In the genomic region with DNA sequence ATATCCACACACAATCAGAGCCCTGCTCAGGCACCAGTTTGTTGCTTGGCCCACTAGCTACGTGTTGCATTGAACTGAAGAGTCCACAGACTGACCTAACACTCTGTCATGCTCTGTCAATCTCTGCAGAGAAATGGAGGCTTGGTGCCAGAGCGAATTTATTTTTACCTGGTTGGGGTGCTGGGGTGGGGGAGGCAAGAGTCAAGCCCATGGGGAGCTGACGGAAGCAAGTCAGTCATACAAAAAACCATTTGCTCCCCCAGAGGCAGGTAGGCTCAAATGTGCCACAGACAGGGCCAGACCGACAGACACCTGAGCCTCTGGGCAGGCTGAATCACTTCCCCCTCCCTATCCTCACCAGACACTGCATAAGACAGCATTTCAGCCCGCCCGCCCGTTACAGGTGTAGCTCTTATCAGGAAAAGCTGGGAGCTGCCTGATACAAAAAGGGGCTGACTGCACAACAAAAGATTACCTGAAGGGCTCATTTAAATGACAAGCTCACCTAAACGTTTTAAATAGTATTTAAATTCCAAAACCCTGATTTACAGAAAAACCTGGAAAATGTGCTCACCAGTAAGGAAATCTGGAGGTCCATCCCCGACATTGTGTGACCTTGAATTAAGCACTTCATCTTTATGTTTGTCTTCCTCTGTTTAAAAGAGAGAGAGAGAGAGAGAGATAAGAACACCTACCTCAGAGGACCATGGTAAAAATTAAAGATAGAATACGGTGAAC, we compare ENCODE assay signal across 8 cellular contexts. TPM values are rescaled to one million over a fixed set of nuclear protein-coding genes. Genes with fewer than 3 reads are reported as not detected.
DNase-seq lines count a peak whose midpoint lies in the region; ATAC-seq and TF ChIP-seq lines count a peak whose summit lies in the region.

No MANE protein-coding gene starts in this region.

- DNase-seq in NCI-H2029 (lab: John Stamatoyannopoulos, UW) = peak; percentile 79
- DNase-seq in activated CD8-positive, alpha-beta memory T cell treated with anti-CD3 and anti-CD28 coated beads, Interleukin-2, amount 50 U/mL, for 1 hour (ENCODE audit: extremely low read depth) = peak; percentile 83
- DNase-seq in epithelial cell of prostate (ENCODE audit: low read depth, low spot score) = no peak
- no peak for DNase-seq in neural progenitor cell (ENCODE audit: low spot score)
- peak in 1 of 2 donors; percentile 69 for DNase-seq in upper lobe of left lung
- no peak for DNase-seq in SW 1271 (lab: John Stamatoyannopoulos, UW)

- H2AFZ ChIP-seq in neural progenitor cell (replicated peaks) = peak overlapping the region; percentile 51

- H3K27ac Mint-ChIP-seq in neural progenitor cell = peak overlapping the region; percentile 100

- H4K20me1 ChIP-seq in DOHH2 (ENCODE audit: control insufficient read depth, insufficient read depth, low read depth, low read length) = no peaks in the 10 kb centered on the region
- H4K20me1 ChIP-seq in neural progenitor cell (ENCODE audit: low read depth) = peaks cover 24% of the 10 kb centered on the region

- H3K36me3 Mint-ChIP-seq in neural progenitor cell = peaks cover 29% of the 10 kb centered on the region

- H3K9ac ChIP-seq in neural progenitor cell = peak overlapping the region; percentile 100

- TF ChIP-seq POLR2A in upper lobe of left lung (IDR thresholded peaks at IDR 0.05) = peak in 1 of 4 donors; percentile 25

- ATAC-seq in upper lobe of left lung (ENCODE audit: low FRiP score in 2 of 2) (no peak), HG03442 (IDR thresholded peaks at IDR 0.05; ENCODE audit: unreplicated experiment) (no peak)

- H3K36me3 ChIP-seq in DOHH2 (ENCODE audit: control insufficient read depth, low read length) = peaks cover 69% of the 10 kb centered on the region
- H3K36me3 ChIP-seq in neural progenitor cell = no peaks in the 10 kb centered on the region
- H3K36me3 ChIP-seq in upper lobe of left lung = peaks cover 0 to 59% (median 21%) of the 10 kb centered on the region in 4 donors

- H3K4me2 ChIP-seq in DOHH2 (ENCODE audit: low read length) = peak overlapping the region; percentile 91
- peak overlapping the region; percentile 97 for H3K4me2 ChIP-seq in neural progenitor cell

- H3K27me3 Mint-ChIP-seq in neural progenitor cell (ENCODE audit: insufficient read depth, low read depth) = peaks cover 12% of the 10 kb centered on the region

- TF ChIP-seq CTCF in DOHH2 (IDR thresholded peaks at IDR 0.05; ENCODE audit: low read depth, low read length, poor library complexity, severe bottlenecking) = no peak
- TF ChIP-seq CTCF in neural progenitor cell (IDR thresholded peaks at IDR 0.05) = no peak
- no peak for TF ChIP-seq CTCF in upper lobe of left lung (IDR thresholded peaks at IDR 0.05)

- H3K4me1 ChIP-seq in DOHH2 (ENCODE audit: control insufficient read depth, low read length) = peaks cover 48% of the 10 kb centered on the region
- H3K4me1 ChIP-seq in neural progenitor cell = peaks cover 29% of the 10 kb centered on the region
- peaks cover 36 to 57% (median 50%) of the 10 kb centered on the region in 4 donors for H3K4me1 ChIP-seq in upper lobe of left lung

- H3K4me3 ChIP-seq in DOHH2 (ENCODE audit: low read length) = peak overlapping the region; percentile 77
- peak overlapping the region; percentile 89 for H3K4me3 ChIP-seq in neural progenitor cell
- H3K4me3 ChIP-seq in upper lobe of left lung = peak overlapping the region in 3 of 4 donors; percentile 1 to 90 (median 85)

- 38 to 47% methylated on average over 10 of the region's 10 CpGs for WGBS in upper lobe of left lung, 2 donors

- H3F3A ChIP-seq in DOHH2 (ENCODE audit: control insufficient read depth, insufficient read depth) = peaks cover 54% of the 10 kb centered on the region
- H3F3A ChIP-seq in neural progenitor cell (ENCODE audit: low read depth) = peaks cover 55% of the 10 kb centered on the region

- peaks cover 41% of the 10 kb centered on the region for H3K4me1 Mint-ChIP-seq in neural progenitor cell

- no peaks in the 10 kb centered on the region for H3K27me3 ChIP-seq in DOHH2 (ENCODE audit: control insufficient read depth, low read length)
- H3K27me3 ChIP-seq in neural progenitor cell = no peaks in the 10 kb centered on the region
- H3K27me3 ChIP-seq in upper lobe of left lung = no peaks in the 10 kb centered on the region

- H3K9me3 Mint-ChIP-seq in neural progenitor cell = no peaks in the 10 kb centered on the region

- H3K9me2 ChIP-seq in DOHH2 (replicated peaks; ENCODE audit: control insufficient read depth, low read length) = no peaks in the 10 kb centered on the region

- H3K27ac ChIP-seq in DOHH2 (ENCODE audit: low read depth, low read length) (peak overlapping the region; percentile 88), epithelial cell of prostate (peak overlapping the region; percentile 100), neural progenitor cell (peak overlapping the region; percentile 100), upper lobe of left lung (peak overlapping the region; percentile 97 to 100 (median 100))

- no peaks in the 10 kb centered on the region for H3K9me3 ChIP-seq in DOHH2 (ENCODE audit: control insufficient read depth, insufficient read depth, low read length)
- H3K9me3 ChIP-seq in neural progenitor cell (ENCODE audit: low read depth) = no peaks in the 10 kb centered on the region
- no peaks in the 10 kb centered on the region for H3K9me3 ChIP-seq in upper lobe of left lung

- peak overlapping the region; percentile 99 for H3K4me3 Mint-ChIP-seq in neural progenitor cell

- TF ChIP-seq EP300 in upper lobe of left lung (IDR thresholded peaks at IDR 0.05) = no peak

- peaks cover 51% of the 10 kb centered on the region for H3K79me2 ChIP-seq in DOHH2 (ENCODE audit: control insufficient read depth, low read length)
- peaks cover 47% of the 10 kb centered on the region for H3K79me2 ChIP-seq in neural progenitor cell (ENCODE audit: low read depth)

RNA-seq across cellular contexts. Expression of gene PCBP1, which starts 2.1 kb away (rescaled TPM):
- total RNA-seq in neural progenitor cell (ENCODE audit: low replicate concordance) = 62.0 and 82.0 TPM in 2 replicates
- total RNA-seq in upper lobe of left lung = 100 to 1,000 TPM; 126 to 384 (median 236) TPM

Comparison
In these comparisons a context has a peak if more than half of its experiments do, and no peak if none do; other contexts are left out.
1. DNase-seq: peak in NCI-H2029 (single experiment) and activated CD8-positive, alpha-beta memory T cell treated with anti-CD3 and anti-CD28 coated beads, Interleukin-2, amount 50 U/mL, for 1 hour (single experiment); none in epithelial cell of prostate (single experiment), neural progenitor cell (single experiment) and SW 1271 (0 of 2).
2. Peak in every context shown above with its lines, with median percentiles within 50 percentile points of each other: H3K27ac ChIP-seq and H3K4me3 ChIP-seq.